ENCODE assay signal across 39 cellular contexts in genomic region chr11:76944225-76944624, GRCh38.
"Had no signal": no experiment of that assay in that cellular context is flagged by ENCODE, and none has a peak within 500 bp of the region (broad histone marks: within the 10 kb centered on the region; RNA-seq: fewer than 3 reads in every experiment).

No MANE protein-coding gene starts in this region.

- H3K4me1 ChIP-seq: adrenal gland, ascending aorta, body of pancreas, breast epithelium had no signal

- H3K27ac ChIP-seq: adrenal gland, ascending aorta, body of pancreas, brain microvascular endothelial cell, breast epithelium, cardiac muscle cell had no signal

- FAIRE-seq: bronchial epithelial cell had no signal

- H3K4me3 Mint-ChIP-seq: activated naive CD4-positive, alpha-beta T cell treated with anti-CD3 and anti-CD28 coated beads for 36 hours; activated naive CD4-positive, alpha-beta T cell treated with anti-CD3 and anti-CD28 coated beads, Interleukin-2, amount 10 ng/mL, durations not matched to agents 7 days and 5 days; activated naive CD4-positive, alpha-beta T cell treated with anti-CD3 and anti-CD28 coated beads, Interleukin-2, amount 50 U/mL, for 24 hours; activated naive CD8-positive, alpha-beta T cell; activated naive CD8-positive, alpha-beta T cell treated with anti-CD3 and anti-CD28 coated beads for 36 hours; activated naive CD8-positive, alpha-beta T cell treated with anti-CD3 and anti-CD28 coated beads, Interleukin-2, amount 10 ng/mL, durations not matched to agents 7 days and 5 days; activated naive CD8-positive, alpha-beta T cell treated with anti-CD3 and anti-CD28 coated beads, Interleukin-2, amount 50 U/mL, for 24 hours; activated T-cell treated with anti-CD3 and anti-CD28 coated beads, Interleukin-2, amount 50 U/mL, for 24 hours; activated T-cell treated with anti-CD3 and anti-CD28 coated beads, Interleukin-2, amount 50 U/mL, for 4 hours; activated T-cell treated with anti-CD3 and anti-CD28 coated beads, Interleukin-2, amount 50 U/mL, for 72 hours; activated T-helper 1 cell treated with anti-CD3 and anti-CD28 coated beads, Interleukin-12 subunit alpha, Interleukin-12 subunit beta, Interleukin-2, Interleukin-4 antibody, amounts not matched to agents 30 ng/mL and 10 ng/mL and 1 ng/mL, durations not matched to agents 14 hours and 24 hours and 36 hours; activated T-helper 17 cell treated with anti-CD3 and anti-CD28 coated beads, Interleukin-2, amount 50 U/mL, for 72 hours; brain; central memory CD8-positive, alpha-beta T cell had no signal

- H3K4me3 ChIP-seq: adrenal gland, ascending aorta, body of pancreas, breast epithelium, cardiac muscle cell had no signal

- ATAC-seq: activated naive CD4-positive, alpha-beta T cell treated with anti-CD3 and anti-CD28 coated beads, Interleukin-2, amount 50 U/mL, for 72 hours; activated naive CD8-positive, alpha-beta T cell treated with anti-CD3 and anti-CD28 coated beads, Interleukin-2, amount 50 U/mL, for 24 hours; activated T-cell treated with anti-CD3 and anti-CD28 coated beads, Interleukin-2, amount 50 U/mL, for 4 hours; activated T-cell treated with anti-CD3 and anti-CD28 coated beads, Interleukin-2, amount 50 U/mL, for 72 hours; activated T-helper 17 cell treated with anti-CD3 and anti-CD28 coated beads, Interleukin-2, amount 50 U/mL, for 72 hours; body of pancreas had no signal

- H3K4me1 Mint-ChIP-seq: activated naive CD4-positive, alpha-beta T cell treated with anti-CD3 and anti-CD28 coated beads, Interleukin-2, amount 50 U/mL, for 24 hours; activated naive CD8-positive, alpha-beta T cell treated with anti-CD3 and anti-CD28 coated beads, Interleukin-2, amount 50 U/mL, for 24 hours; activated T-helper 17 cell treated with anti-CD3 and anti-CD28 coated beads, Interleukin-2, amount 50 U/mL, for 72 hours; brain had no signal

- H3K27ac Mint-ChIP-seq: activated naive CD4-positive, alpha-beta T cell treated with anti-CD3 and anti-CD28 coated beads for 36 hours; activated naive CD4-positive, alpha-beta T cell treated with anti-CD3 and anti-CD28 coated beads, Interleukin-2, amount 10 ng/mL, durations not matched to agents 7 days and 5 days; activated naive CD4-positive, alpha-beta T cell treated with anti-CD3 and anti-CD28 coated beads, Interleukin-2, amount 50 U/mL, for 24 hours; activated naive CD4-positive, alpha-beta T cell treated with anti-CD3 and anti-CD28 coated beads, Interleukin-2, amount 50 U/mL, for 72 hours; activated naive CD8-positive, alpha-beta T cell; activated naive CD8-positive, alpha-beta T cell treated with anti-CD3 and anti-CD28 coated beads for 36 hours; activated naive CD8-positive, alpha-beta T cell treated with anti-CD3 and anti-CD28 coated beads, Interleukin-2, amount 10 ng/mL, durations not matched to agents 7 days and 5 days; activated naive CD8-positive, alpha-beta T cell treated with anti-CD3 and anti-CD28 coated beads, Interleukin-2, amount 50 U/mL, for 24 hours; activated T-cell treated with anti-CD3 and anti-CD28 coated beads, Interleukin-2, amount 50 U/mL, for 24 hours; activated T-cell treated with anti-CD3 and anti-CD28 coated beads, Interleukin-2, amount 50 U/mL, for 72 hours; activated T-helper 1 cell treated with anti-CD3 and anti-CD28 coated beads, Interleukin-12 subunit alpha, Interleukin-12 subunit beta, Interleukin-2, Interleukin-4 antibody, amounts not matched to agents 30 ng/mL and 10 ng/mL and 1 ng/mL, durations not matched to agents 14 hours and 24 hours and 36 hours; activated T-helper 17 cell treated with anti-CD3 and anti-CD28 coated beads, Interleukin-2, amount 50 U/mL, for 72 hours; activated T-helper 2 cell treated with anti-CD3 and anti-CD28 coated beads, Interferon-gamma antibody, Interleukin-2, Interleukin-4, amounts not matched to agents 10 μg/mL and 5 μg/mL and 100 μg/mL, durations not matched to agents 14 hours and 24 hours and 36 hours; brain had no signal

- H3K27me3 Mint-ChIP-seq: activated naive CD4-positive, alpha-beta T cell treated with anti-CD3 and anti-CD28 coated beads, Interleukin-2, amount 10 ng/mL, durations not matched to agents 7 days and 5 days; activated naive CD4-positive, alpha-beta T cell treated with anti-CD3 and anti-CD28 coated beads, Interleukin-2, amount 50 U/mL, for 24 hours; activated naive CD8-positive, alpha-beta T cell; activated naive CD8-positive, alpha-beta T cell treated with anti-CD3 and anti-CD28 coated beads for 36 hours; activated naive CD8-positive, alpha-beta T cell treated with anti-CD3 and anti-CD28 coated beads, Interleukin-2, amount 50 U/mL, for 24 hours; activated T-cell treated with anti-CD3 and anti-CD28 coated beads, Interleukin-2, amount 50 U/mL, for 24 hours; activated T-helper 17 cell treated with anti-CD3 and anti-CD28 coated beads, Interleukin-2, amount 50 U/mL, for 72 hours; brain; central memory CD8-positive, alpha-beta T cell had no signal

- DNase-seq: activated effector memory CD4-positive, alpha-beta T cell treated with anti-CD3 and anti-CD28 coated beads, Interleukin-2, amount 50 U/mL, for 16 hours; activated effector memory CD4-positive, alpha-beta T cell treated with Interleukin-2 at 50 U/mL for 16 hours; activated gamma-delta T cell; activated gamma-delta T cell treated with Interleukin-2 at 50 U/mL for 16 hours; activated naive CD4-positive, alpha-beta T cell; activated naive CD4-positive, alpha-beta T cell treated with anti-CD3 and anti-CD28 coated beads for 36 hours; activated naive CD4-positive, alpha-beta T cell treated with anti-CD3 and anti-CD28 coated beads, Interleukin-2, amount 10 ng/mL, durations not matched to agents 7 days and 5 days; activated naive CD4-positive, alpha-beta T cell treated with anti-CD3 and anti-CD28 coated beads, Interleukin-2, amount 50 U/mL, for 16 hours; activated naive CD4-positive, alpha-beta T cell treated with Interleukin-2 at 50 U/mL for 16 hours; activated naive CD8-positive, alpha-beta T cell treated with anti-CD3 and anti-CD28 coated beads for 36 hours; activated naive CD8-positive, alpha-beta T cell treated with anti-CD3 and anti-CD28 coated beads, Interleukin-2, amount 10 ng/mL, durations not matched to agents 7 days and 5 days; activated naive CD8-positive, alpha-beta T cell treated with anti-CD3 and anti-CD28 coated beads, Interleukin-2, amount 50 U/mL, for 24 hours; activated T-cell treated with anti-CD3 and anti-CD28 coated beads, Interleukin-2, amount 50 U/mL, for 1 hour; activated T-cell treated with anti-CD3 and anti-CD28 coated beads, Interleukin-2, amount 50 U/mL, for 24 hours; activated T-cell treated with anti-CD3 and anti-CD28 coated beads, Interleukin-2, amount 50 U/mL, for 4 hours; activated T-cell treated with anti-CD3 and anti-CD28 coated beads, Interleukin-2, amount 50 U/mL, for 48 hours; activated T-cell treated with anti-CD3 and anti-CD28 coated beads, Interleukin-2, amount 50 U/mL, for 72 hours; adrenal gland; amniotic stem cell; amygdala; anterior cingulate cortex; aorta; body of pancreas; brain microvascular endothelial cell; caudate nucleus; central memory CD4-positive, alpha-beta T cell; cerebellar nuclear complex had no signal

- H3K9me3 ChIP-seq: body of pancreas had no signal

- H3K36me3 ChIP-seq: adrenal gland, ascending aorta, brain microvascular endothelial cell, breast epithelium, cardiac muscle cell had no signal

- H3K27me3 ChIP-seq: adrenal gland, ascending aorta, body of pancreas, brain microvascular endothelial cell, breast epithelium, cardiac muscle cell had no signal
